Comparison of ENCODE assay signal across 1 cellular context in the genomic region with DNA sequence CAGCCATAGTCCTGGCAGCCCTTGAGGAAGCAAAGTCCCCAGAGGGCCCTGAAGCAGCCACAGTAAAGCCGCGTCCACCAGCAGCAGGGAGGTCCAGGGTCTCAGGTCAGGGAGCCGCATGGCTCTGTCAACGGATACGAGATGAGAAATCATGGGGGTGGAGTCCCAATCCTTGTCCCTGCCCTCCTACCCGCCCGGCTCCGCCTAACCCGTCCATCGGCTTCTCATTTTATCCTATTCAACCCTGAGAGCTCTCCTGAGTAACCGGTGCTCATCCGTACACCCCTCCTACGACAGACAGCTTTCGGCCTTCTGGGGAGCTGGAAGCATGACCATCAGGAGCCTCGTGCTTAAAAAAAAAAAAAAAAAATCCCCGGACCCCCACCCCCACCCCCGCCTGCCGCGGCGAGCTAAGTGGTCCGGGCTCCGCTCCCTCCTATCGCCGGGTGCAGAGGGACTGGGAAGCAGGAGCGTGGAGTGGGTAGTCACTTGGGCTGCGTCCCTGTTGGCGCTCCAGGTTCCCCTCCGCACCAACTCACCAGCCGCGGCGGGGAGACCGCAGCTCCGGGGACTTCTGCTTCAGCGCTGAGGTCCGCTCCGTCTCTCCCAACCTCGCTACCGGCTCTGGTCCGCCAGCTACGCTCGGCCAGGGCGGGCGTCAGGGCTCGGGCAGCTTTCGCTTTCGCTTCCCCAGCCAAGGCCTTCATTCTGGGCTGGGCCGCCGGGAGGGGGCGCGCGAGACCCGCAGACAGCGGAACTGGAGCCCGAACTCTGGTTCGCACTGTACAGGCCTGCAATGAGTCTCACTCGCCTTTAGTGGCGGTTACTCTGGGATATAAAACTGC.
A peak's percentile ranks its signal among the peaks of the same experiment; 100 is the strongest.
TF ChIP-seq lines count a peak whose summit lies in the region.

Gene TAP2, minus strand, starts transcription at position 626 of the 845 bp plus-strand sequence. Its CDS starts 506 bp downstream, at position 120.

TF ChIP-seq in HepG2, 621 proteins besides CTCF, POLR2A, EP300 and RAD21 (continued from another document and continues in another):
- TF ChIP-seq ZBTB49 (CRISPR knock-in tag; IDR thresholded peaks at IDR 0.05; ENCODE audit: borderline replicate concordance) (no peak), SIX1 (CRISPR knock-in tag; IDR thresholded peaks at IDR 0.05; ENCODE audit: borderline replicate concordance) (peak; percentile 71), ZBTB42 (CRISPR knock-in tag; IDR thresholded peaks at IDR 0.05) (no peak), BRCA1 (CRISPR knock-in tag; IDR thresholded peaks at IDR 0.05) (peak; percentile 89), SOX13 (IDR thresholded peaks at IDR 0.05) (no peak), SOX13 (CRISPR knock-in tag; conservative IDR thresholded peaks at IDR 0.05 in 1 of 2, IDR thresholded peaks at IDR 0.05 in 1 of 2) (peak in 1 of 2 experiments; percentile 20; a peak in 1 of 4 replicates), HNRNPLL (IDR thresholded peaks at IDR 0.05; ENCODE audit: low read depth, low read length, poor library complexity, severe bottlenecking) (peak; percentile 95), ZFP37 (CRISPR knock-in tag; IDR thresholded peaks at IDR 0.05; ENCODE audit: borderline replicate concordance) (peak; percentile 91; the same call in 1 of the 2 replicates), ETV5 (CRISPR knock-in tag; IDR thresholded peaks at IDR 0.05; ENCODE audit: borderline replicate concordance) (peak; percentile 76), RBAK (CRISPR knock-in tag; IDR thresholded peaks at IDR 0.05) (no peak), BORCS8-MEF2B (CRISPR knock-in tag; IDR thresholded peaks at IDR 0.05) (peak; percentile 79; the same call in 1 of the 2 replicates), ZIK1 (CRISPR knock-in tag; IDR thresholded peaks at IDR 0.05; ENCODE audit: borderline replicate concordance, low read depth) (peak; percentile 53; the same call in 1 of the 2 replicates), HNF4G (IDR thresholded peaks at IDR 0.05; ENCODE audit: borderline replicate concordance, low read depth, low read length) (no peak), HNF4G (CRISPR knock-in tag; IDR thresholded peaks at IDR 0.05; ENCODE audit: borderline replicate concordance, low read depth) (0 out of 2 replicates have a peak, but pooled peaks have one; percentile 15), ZNF607 (CRISPR knock-in tag; IDR thresholded peaks at IDR 0.05; ENCODE audit: borderline replicate concordance) (no peak), YY1 (IDR thresholded peaks at IDR 0.05; ENCODE audit: insufficient read depth, insufficient replicate concordance, low read depth, low read length) (peak; percentile 72), TSC22D2 (CRISPR knock-in tag; IDR thresholded peaks at IDR 0.05; ENCODE audit: borderline replicate concordance) (no peak), CREB1 (IDR thresholded peaks at IDR 0.05) (no peak), CREB1 (CRISPR knock-in tag; IDR thresholded peaks at IDR 0.05) (no peak), ZNF577 (CRISPR knock-in tag; IDR thresholded peaks at IDR 0.05; ENCODE audit: borderline replicate concordance, low read depth) (no peak), ZNF142 (CRISPR knock-in tag; IDR thresholded peaks at IDR 0.05) (peak; percentile 45; the same call in 1 of the 2 replicates), ZNF709 (CRISPR knock-in tag; IDR thresholded peaks at IDR 0.05) (peak; percentile 84; the same call in 1 of the 2 replicates), GMEB2 (CRISPR knock-in tag; IDR thresholded peaks at IDR 0.05; ENCODE audit: low read depth) (no peak), HBP1 (CRISPR knock-in tag; IDR thresholded peaks at IDR 0.05; ENCODE audit: low read depth) (no peak), ZNF782 (CRISPR knock-in tag; IDR thresholded peaks at IDR 0.05; ENCODE audit: borderline replicate concordance) (no peak; the same call in 1 of the 2 replicates), PLRG1 (conservative IDR thresholded peaks at IDR 0.05) (no peak), SCMH1 (CRISPR knock-in tag; IDR thresholded peaks at IDR 0.05; ENCODE audit: borderline replicate concordance) (no peak), RBM39 (IDR thresholded peaks at IDR 0.05; ENCODE audit: low read depth, low read length, poor library complexity, severe bottlenecking) (peak; percentile 69), CHD4 (IDR thresholded peaks at IDR 0.05; ENCODE audit: borderline replicate concordance, low read length) (no peak), ZNF543 (CRISPR knock-in tag; IDR thresholded peaks at IDR 0.05) (peak; percentile 77), KDM2A (CRISPR knock-in tag; IDR thresholded peaks at IDR 0.05; ENCODE audit: borderline replicate concordance, low read depth) (peak; percentile 97), GPBP1L1 (CRISPR knock-in tag; IDR thresholded peaks at IDR 0.05) (no peak), TGIF2 (CRISPR knock-in tag; IDR thresholded peaks at IDR 0.05) (peak; percentile 34; the same call in 1 of the 2 replicates), SMAD3 (CRISPR knock-in tag; IDR thresholded peaks at IDR 0.05) (peak; percentile 75; the same call in 1 of the 2 replicates)
- TF ChIP-seq, protein P1, sequence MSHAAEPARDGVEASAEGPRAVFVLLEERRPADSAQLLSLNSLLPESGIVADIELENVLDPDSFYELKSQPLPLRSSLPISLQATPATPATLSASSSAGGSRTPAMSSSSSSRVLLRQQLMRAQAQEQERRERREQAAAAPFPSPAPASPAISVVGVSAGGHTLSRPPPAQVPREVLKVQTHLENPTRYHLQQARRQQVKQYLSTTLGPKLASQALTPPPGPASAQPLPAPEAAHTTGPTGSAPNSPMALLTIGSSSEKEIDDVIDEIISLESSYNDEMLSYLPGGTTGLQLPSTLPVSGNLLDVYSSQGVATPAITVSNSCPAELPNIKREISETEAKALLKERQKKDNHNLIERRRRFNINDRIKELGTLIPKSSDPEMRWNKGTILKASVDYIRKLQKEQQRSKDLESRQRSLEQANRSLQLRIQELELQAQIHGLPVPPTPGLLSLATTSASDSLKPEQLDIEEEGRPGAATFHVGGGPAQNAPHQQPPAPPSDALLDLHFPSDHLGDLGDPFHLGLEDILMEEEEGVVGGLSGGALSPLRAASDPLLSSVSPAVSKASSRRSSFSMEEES (CRISPR knock-in tag; IDR thresholded peaks at IDR 0.05), result peak; percentile 25; the same call in 1 of the 2 replicates
- TF ChIP-seq, protein P2, sequence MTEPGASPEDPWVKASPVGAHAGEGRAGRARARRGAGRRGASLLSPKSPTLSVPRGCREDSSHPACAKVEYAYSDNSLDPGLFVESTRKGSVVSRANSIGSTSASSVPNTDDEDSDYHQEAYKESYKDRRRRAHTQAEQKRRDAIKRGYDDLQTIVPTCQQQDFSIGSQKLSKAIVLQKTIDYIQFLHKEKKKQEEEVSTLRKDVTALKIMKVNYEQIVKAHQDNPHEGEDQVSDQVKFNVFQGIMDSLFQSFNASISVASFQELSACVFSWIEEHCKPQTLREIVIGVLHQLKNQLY (CRISPR knock-in tag; IDR thresholded peaks at IDR 0.05), result no peak
- TF ChIP-seq, protein P3, sequence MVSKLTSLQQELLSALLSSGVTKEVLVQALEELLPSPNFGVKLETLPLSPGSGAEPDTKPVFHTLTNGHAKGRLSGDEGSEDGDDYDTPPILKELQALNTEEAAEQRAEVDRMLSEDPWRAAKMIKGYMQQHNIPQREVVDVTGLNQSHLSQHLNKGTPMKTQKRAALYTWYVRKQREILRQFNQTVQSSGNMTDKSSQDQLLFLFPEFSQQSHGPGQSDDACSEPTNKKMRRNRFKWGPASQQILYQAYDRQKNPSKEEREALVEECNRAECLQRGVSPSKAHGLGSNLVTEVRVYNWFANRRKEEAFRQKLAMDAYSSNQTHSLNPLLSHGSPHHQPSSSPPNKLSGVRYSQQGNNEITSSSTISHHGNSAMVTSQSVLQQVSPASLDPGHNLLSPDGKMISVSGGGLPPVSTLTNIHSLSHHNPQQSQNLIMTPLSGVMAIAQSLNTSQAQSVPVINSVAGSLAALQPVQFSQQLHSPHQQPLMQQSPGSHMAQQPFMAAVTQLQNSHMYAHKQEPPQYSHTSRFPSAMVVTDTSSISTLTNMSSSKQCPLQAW (CRISPR knock-in tag; IDR thresholded peaks at IDR 0.05), result peak; percentile 89
- TF ChIP-seq, protein P4, sequence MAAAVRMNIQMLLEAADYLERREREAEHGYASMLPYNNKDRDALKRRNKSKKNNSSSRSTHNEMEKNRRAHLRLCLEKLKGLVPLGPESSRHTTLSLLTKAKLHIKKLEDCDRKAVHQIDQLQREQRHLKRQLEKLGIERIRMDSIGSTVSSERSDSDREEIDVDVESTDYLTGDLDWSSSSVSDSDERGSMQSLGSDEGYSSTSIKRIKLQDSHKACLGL (CRISPR knock-in tag; IDR thresholded peaks at IDR 0.05), result peak; percentile 88
